2 cellular contexts compared by ENCODE assay signal in the genomic region with DNA sequence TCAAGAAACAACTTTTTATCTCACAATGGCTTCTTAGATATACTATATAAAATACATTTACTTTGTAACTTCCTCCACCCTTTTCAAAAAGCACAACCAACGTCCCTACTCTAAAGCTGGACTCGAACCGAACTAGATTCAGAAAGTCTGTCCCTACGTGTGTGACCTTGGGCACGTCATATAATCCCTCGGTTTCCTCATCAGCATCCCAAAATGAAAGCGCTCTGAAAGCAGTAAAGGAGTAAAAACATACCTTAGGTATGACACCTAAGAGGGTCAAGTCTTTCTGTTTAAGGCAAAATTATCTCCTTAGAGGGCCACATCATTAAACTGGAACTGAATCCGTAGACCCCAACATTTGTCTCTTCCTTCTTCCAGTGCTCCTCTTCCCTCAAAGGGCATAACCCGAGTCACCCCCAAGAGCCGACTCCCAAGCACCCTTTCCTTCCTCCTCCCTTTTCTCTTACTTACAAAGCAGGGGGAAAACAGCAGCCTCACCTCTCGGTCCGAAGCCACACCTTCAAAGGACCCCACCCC.
TF ChIP-seq lines count a peak whose summit lies in the region.

No MANE protein-coding gene starts in this region.

TF ChIP-seq in SK-N-SH, 30 proteins besides CTCF, POLR2A, EP300 and RAD21 (continued from another document):
- TF ChIP-seq, protein P1, sequence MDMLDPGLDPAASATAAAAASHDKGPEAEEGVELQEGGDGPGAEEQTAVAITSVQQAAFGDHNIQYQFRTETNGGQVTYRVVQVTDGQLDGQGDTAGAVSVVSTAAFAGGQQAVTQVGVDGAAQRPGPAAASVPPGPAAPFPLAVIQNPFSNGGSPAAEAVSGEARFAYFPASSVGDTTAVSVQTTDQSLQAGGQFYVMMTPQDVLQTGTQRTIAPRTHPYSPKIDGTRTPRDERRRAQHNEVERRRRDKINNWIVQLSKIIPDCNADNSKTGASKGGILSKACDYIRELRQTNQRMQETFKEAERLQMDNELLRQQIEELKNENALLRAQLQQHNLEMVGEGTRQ (IDR thresholded peaks at IDR 0.05; ENCODE audit: borderline replicate concordance, low read depth, low read length) = no peak
- TF ChIP-seq FOXM1 (IDR thresholded peaks at IDR 0.05; ENCODE audit: low read depth) (no peak), FOXJ3 (CRISPR knock-in tag; IDR thresholded peaks at IDR 0.05) (no peak), EZH2phosphoT487 (IDR thresholded peaks at IDR 0.05; ENCODE audit: borderline replicate concordance, low read depth) (no peak), POLR2AphosphoS5 (IDR thresholded peaks at IDR 0.05; ENCODE audit: low read depth, low read length) (no peak), TCF12 (IDR thresholded peaks at IDR 0.05) (no peak), CHD2 (IDR thresholded peaks at IDR 0.05; ENCODE audit: low read length, partially characterized antibody) (no peak), RFX5 (IDR thresholded peaks at IDR 0.05; ENCODE audit: low read length) (no peak)
- TF ChIP-seq, protein P2, sequence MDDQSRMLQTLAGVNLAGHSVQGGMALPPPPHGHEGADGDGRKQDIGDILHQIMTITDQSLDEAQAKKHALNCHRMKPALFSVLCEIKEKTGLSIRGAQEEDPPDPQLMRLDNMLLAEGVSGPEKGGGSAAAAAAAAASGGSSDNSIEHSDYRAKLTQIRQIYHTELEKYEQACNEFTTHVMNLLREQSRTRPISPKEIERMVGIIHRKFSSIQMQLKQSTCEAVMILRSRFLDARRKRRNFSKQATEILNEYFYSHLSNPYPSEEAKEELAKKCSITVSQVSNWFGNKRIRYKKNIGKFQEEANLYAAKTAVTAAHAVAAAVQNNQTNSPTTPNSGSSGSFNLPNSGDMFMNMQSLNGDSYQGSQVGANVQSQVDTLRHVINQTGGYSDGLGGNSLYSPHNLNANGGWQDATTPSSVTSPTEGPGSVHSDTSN (IDR thresholded peaks at IDR 0.05) = no peak
- TF ChIP-seq, protein P3, sequence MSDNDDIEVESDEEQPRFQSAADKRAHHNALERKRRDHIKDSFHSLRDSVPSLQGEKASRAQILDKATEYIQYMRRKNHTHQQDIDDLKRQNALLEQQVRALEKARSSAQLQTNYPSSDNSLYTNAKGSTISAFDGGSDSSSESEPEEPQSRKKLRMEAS (IDR thresholded peaks at IDR 0.05; ENCODE audit: low read depth) = no peak

TF ChIP-seq in SK-N-SH treated with all-trans-retinoic acid at 6 μM for 48 hours, 23 proteins besides CTCF, POLR2A, EP300 and RAD21 (continued from another document):
- TF ChIP-seq, protein P4, sequence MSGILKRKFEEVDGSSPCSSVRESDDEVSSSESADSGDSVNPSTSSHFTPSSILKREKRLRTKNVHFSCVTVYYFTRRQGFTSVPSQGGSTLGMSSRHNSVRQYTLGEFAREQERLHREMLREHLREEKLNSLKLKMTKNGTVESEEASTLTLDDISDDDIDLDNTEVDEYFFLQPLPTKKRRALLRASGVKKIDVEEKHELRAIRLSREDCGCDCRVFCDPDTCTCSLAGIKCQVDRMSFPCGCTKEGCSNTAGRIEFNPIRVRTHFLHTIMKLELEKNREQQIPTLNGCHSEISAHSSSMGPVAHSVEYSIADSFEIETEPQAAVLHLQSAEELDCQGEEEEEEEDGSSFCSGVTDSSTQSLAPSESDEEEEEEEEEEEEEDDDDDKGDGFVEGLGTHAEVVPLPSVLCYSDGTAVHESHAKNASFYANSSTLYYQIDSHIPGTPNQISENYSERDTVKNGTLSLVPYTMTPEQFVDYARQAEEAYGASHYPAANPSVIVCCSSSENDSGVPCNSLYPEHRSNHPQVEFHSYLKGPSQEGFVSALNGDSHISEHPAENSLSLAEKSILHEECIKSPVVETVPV (CRISPR knock-in tag; IDR thresholded peaks at IDR 0.05) = no peak
- TF ChIP-seq, protein P5, sequence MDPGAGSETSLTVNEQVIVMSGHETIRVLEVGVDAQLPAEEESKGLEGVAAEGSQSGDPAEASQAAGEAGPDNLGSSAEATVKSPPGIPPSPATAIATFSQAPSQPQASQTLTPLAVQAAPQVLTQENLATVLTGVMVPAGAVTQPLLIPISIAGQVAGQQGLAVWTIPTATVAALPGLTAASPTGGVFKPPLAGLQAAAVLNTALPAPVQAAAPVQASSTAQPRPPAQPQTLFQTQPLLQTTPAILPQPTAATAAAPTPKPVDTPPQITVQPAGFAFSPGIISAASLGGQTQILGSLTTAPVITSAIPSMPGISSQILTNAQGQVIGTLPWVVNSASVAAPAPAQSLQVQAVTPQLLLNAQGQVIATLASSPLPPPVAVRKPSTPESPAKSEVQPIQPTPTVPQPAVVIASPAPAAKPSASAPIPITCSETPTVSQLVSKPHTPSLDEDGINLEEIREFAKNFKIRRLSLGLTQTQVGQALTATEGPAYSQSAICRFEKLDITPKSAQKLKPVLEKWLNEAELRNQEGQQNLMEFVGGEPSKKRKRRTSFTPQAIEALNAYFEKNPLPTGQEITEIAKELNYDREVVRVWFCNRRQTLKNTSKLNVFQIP (CRISPR knock-in tag; IDR thresholded peaks at IDR 0.05; ENCODE audit: borderline replicate concordance, low read depth) = no peak
- no peak for TF ChIP-seq PPARA (CRISPR knock-in tag; IDR thresholded peaks at IDR 0.05; ENCODE audit: borderline replicate concordance)
- TF ChIP-seq BACH2 (CRISPR knock-in tag; IDR thresholded peaks at IDR 0.05; ENCODE audit: borderline replicate concordance) = no peak
- no peak for TF ChIP-seq ESRRG (CRISPR knock-in tag; IDR thresholded peaks at IDR 0.05)
- TF ChIP-seq, protein P6, sequence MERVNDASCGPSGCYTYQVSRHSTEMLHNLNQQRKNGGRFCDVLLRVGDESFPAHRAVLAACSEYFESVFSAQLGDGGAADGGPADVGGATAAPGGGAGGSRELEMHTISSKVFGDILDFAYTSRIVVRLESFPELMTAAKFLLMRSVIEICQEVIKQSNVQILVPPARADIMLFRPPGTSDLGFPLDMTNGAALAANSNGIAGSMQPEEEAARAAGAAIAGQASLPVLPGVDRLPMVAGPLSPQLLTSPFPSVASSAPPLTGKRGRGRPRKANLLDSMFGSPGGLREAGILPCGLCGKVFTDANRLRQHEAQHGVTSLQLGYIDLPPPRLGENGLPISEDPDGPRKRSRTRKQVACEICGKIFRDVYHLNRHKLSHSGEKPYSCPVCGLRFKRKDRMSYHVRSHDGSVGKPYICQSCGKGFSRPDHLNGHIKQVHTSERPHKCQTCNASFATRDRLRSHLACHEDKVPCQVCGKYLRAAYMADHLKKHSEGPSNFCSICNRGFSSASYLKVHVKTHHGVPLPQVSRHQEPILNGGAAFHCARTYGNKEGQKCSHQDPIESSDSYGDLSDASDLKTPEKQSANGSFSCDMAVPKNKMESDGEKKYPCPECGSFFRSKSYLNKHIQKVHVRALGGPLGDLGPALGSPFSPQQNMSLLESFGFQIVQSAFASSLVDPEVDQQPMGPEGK (CRISPR knock-in tag; IDR thresholded peaks at IDR 0.05; ENCODE audit: borderline replicate concordance) = no peak
- TF ChIP-seq, protein P7, sequence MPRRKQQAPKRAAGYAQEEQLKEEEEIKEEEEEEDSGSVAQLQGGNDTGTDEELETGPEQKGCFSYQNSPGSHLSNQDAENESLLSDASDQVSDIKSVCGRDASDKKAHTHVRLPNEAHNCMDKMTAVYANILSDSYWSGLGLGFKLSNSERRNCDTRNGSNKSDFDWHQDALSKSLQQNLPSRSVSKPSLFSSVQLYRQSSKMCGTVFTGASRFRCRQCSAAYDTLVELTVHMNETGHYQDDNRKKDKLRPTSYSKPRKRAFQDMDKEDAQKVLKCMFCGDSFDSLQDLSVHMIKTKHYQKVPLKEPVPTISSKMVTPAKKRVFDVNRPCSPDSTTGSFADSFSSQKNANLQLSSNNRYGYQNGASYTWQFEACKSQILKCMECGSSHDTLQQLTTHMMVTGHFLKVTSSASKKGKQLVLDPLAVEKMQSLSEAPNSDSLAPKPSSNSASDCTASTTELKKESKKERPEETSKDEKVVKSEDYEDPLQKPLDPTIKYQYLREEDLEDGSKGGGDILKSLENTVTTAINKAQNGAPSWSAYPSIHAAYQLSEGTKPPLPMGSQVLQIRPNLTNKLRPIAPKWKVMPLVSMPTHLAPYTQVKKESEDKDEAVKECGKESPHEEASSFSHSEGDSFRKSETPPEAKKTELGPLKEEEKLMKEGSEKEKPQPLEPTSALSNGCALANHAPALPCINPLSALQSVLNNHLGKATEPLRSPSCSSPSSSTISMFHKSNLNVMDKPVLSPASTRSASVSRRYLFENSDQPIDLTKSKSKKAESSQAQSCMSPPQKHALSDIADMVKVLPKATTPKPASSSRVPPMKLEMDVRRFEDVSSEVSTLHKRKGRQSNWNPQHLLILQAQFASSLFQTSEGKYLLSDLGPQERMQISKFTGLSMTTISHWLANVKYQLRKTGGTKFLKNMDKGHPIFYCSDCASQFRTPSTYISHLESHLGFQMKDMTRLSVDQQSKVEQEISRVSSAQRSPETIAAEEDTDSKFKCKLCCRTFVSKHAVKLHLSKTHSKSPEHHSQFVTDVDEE (CRISPR knock-in tag; IDR thresholded peaks at IDR 0.05) = no peak
- no peak for TF ChIP-seq ZNF565 (CRISPR knock-in tag; conservative IDR thresholded peaks at IDR 0.05; ENCODE audit: low read depth)
- no peak for TF ChIP-seq ISL1 (CRISPR knock-in tag; IDR thresholded peaks at IDR 0.05)
- no peak for TF ChIP-seq ARNTL (CRISPR knock-in tag; IDR thresholded peaks at IDR 0.05; ENCODE audit: borderline replicate concordance, low read depth)
- no peak for TF ChIP-seq ZC3H10 (CRISPR knock-in tag; IDR thresholded peaks at IDR 0.05)
- TF ChIP-seq OSR1 (CRISPR knock-in tag; IDR thresholded peaks at IDR 0.05) = no peak
- no peak for TF ChIP-seq TCF4 (CRISPR knock-in tag; IDR thresholded peaks at IDR 0.05; ENCODE audit: borderline replicate concordance)
TF ChIP-seq in SK-N-SH treated with all-trans-retinoic acid at 6 μM for 48 hours: peak in this region for 0.
